11 cellular contexts compared by ENCODE assay signal in genomic region chr14:55802986-55803431, GRCh38.
DNase-seq lines count a peak whose midpoint lies in the region; ATAC-seq and TF ChIP-seq lines count a peak whose summit lies in the region.
"Had no signal": no experiment of that assay in that cellular context is flagged by ENCODE, and none has a peak within 500 bp of the region (broad histone marks: within the 10 kb centered on the region; RNA-seq: fewer than 3 reads in every experiment).

No MANE protein-coding gene starts in this region.

- H3K4me1 Mint-ChIP-seq in activated naive CD4-positive, alpha-beta T cell treated with anti-CD3 and anti-CD28 coated beads for 36 hours (ENCODE audit: low read depth) = peaks cover 37% of the 10 kb centered on the region
- H3K4me1 Mint-ChIP-seq in stimulated activated naive B cell treated with anti-CD40 and anti-IgM and Interleukin-4, amounts not matched to agents 10 μg/mL and 1 μg/mL and 100 μg/mL, for 72 hours = peaks cover 7 to 10% of the 10 kb centered on the region in 2 donors

- DNase-seq in activated naive CD4-positive, alpha-beta T cell treated with anti-CD3 and anti-CD28 coated beads for 36 hours = peak; percentile 35
- no peak for DNase-seq in activated naive CD4-positive, alpha-beta T cell treated with anti-CD3 and anti-CD28 coated beads, Interleukin-2, amount 50 U/mL, for 16 hours
- DNase-seq in RWPE1 (ENCODE audit: low spot score) (peak; percentile 67), erythroblast (lab: John Stamatoyannopoulos, UW) (peak; percentile 8 to 32), NOMO-1 treated with dmso at 0.1 percent for 144 hours (lab: John Stamatoyannopoulos, UW; ENCODE audit: unreplicated experiment) (no peak), globus pallidus (ENCODE audit: low spot score) (no peak)
- DNase-seq in stimulated activated naive B cell treated with anti-CD40 and anti-IgM and Interleukin-4, amounts not matched to agents 10 μg/mL and 1 μg/mL and 100 μg/mL, for 72 hours = no peak
- DNase-seq: activated CD8-positive, alpha-beta memory T cell treated with anti-CD3 and anti-CD28 coated beads for 24 hours; cortex of kidney had no signal

- H3K27ac ChIP-seq in RWPE1 = no peak overlapping the region
- H3K27ac ChIP-seq: parathyroid adenoma had no signal

- H3K9me3 Mint-ChIP-seq in activated naive CD4-positive, alpha-beta T cell treated with anti-CD3 and anti-CD28 coated beads for 36 hours = peaks cover 11% of the 10 kb centered on the region
- peaks cover 0 to 5% of the 10 kb centered on the region in 2 donors for H3K9me3 Mint-ChIP-seq in stimulated activated naive B cell treated with anti-CD40 and anti-IgM and Interleukin-4, amounts not matched to agents 10 μg/mL and 1 μg/mL and 100 μg/mL, for 72 hours

- intact Hi-C loops in activated naive CD4-positive, alpha-beta T cell treated with anti-CD3 and anti-CD28 coated beads for 36 hours (cut with micrococcal nuclease) = loop anchor here (5.0 to 10.0 kb wide), 2 partner anchors 314 to 392 kb away; partner anchors contain the start of gene PELI2

- POLR2A ChIA-PET in RWPE1 (lab: Yijun Ruan, JAX; ENCODE audit: low non-redundant PET) = no interaction called here

- peak overlapping the region; percentile 54 for H3K27ac Mint-ChIP-seq in activated naive CD4-positive, alpha-beta T cell treated with anti-CD3 and anti-CD28 coated beads for 36 hours
- H3K27ac Mint-ChIP-seq in stimulated activated naive B cell treated with anti-CD40 and anti-IgM and Interleukin-4, amounts not matched to agents 10 μg/mL and 1 μg/mL and 100 μg/mL, for 72 hours = no peak overlapping the region

- no peak; the same call in 1 of the 2 replicates for TF ChIP-seq CTCF in RWPE1 (conservative IDR thresholded peaks at IDR 0.05; ENCODE audit: low read depth)

- H3K36me3 Mint-ChIP-seq in activated naive CD4-positive, alpha-beta T cell treated with anti-CD3 and anti-CD28 coated beads for 36 hours (ENCODE audit: low read depth) = peaks cover 6% of the 10 kb centered on the region
- H3K36me3 Mint-ChIP-seq in stimulated activated naive B cell treated with anti-CD40 and anti-IgM and Interleukin-4, amounts not matched to agents 10 μg/mL and 1 μg/mL and 100 μg/mL, for 72 hours = no peaks in the 10 kb centered on the region

- peak; percentile 49 to 62 for ATAC-seq in stimulated activated naive B cell treated with anti-CD40 and anti-IgM and Interleukin-4, amounts not matched to agents 10 μg/mL and 1 μg/mL and 100 μg/mL, for 72 hours (replicated peaks)
- ATAC-seq in GM21737 (IDR thresholded peaks at IDR 0.05; ENCODE audit: unreplicated experiment) = no peak

- CTCF ChIA-PET in activated naive CD4-positive, alpha-beta T cell treated with anti-CD3 and anti-CD28 coated beads for 36 hours (lab: Charles Lee) = no interaction called here
- CTCF ChIA-PET in RWPE1 (lab: Yijun Ruan, JAX) = interaction anchor here (0.7 to 1.8 kb wide), 3 partner anchors 24 to 672 kb away, joined by 3 to 6 read pairs (median 5); no protein-coding TSS in a partner anchor

- H3K27me3 Mint-ChIP-seq in activated naive CD4-positive, alpha-beta T cell treated with anti-CD3 and anti-CD28 coated beads for 36 hours (ENCODE audit: low read depth) = no peaks in the 10 kb centered on the region
- peaks cover 18 to 20% of the 10 kb centered on the region in 2 donors for H3K27me3 Mint-ChIP-seq in stimulated activated naive B cell treated with anti-CD40 and anti-IgM and Interleukin-4, amounts not matched to agents 10 μg/mL and 1 μg/mL and 100 μg/mL, for 72 hours

- no peak for TF ChIP-seq POLR2A in erythroblast (IDR thresholded peaks at IDR 0.05; ENCODE audit: low read length)

- no peak overlapping the region for H3K4me3 Mint-ChIP-seq in activated naive CD4-positive, alpha-beta T cell treated with anti-CD3 and anti-CD28 coated beads for 36 hours
- no peak overlapping the region for H3K4me3 Mint-ChIP-seq in stimulated activated naive B cell treated with anti-CD40 and anti-IgM and Interleukin-4, amounts not matched to agents 10 μg/mL and 1 μg/mL and 100 μg/mL, for 72 hours

Comparison
In these comparisons a context has a peak if more than half of its experiments do, and no peak if none do; other contexts are left out.
1. DNase-seq: peak in activated naive CD4-positive, alpha-beta T cell treated with anti-CD3 and anti-CD28 coated beads for 36 hours (single experiment), RWPE1 (single experiment) and erythroblast (2 of 2); none in activated naive CD4-positive, alpha-beta T cell treated with anti-CD3 and anti-CD28 coated beads, Interleukin-2, amount 50 U/mL, for 16 hours (single experiment), stimulated activated naive B cell treated with anti-CD40 and anti-IgM and Interleukin-4, amounts not matched to agents 10 μg/mL and 1 μg/mL and 100 μg/mL, for 72 hours (single experiment), NOMO-1 treated with dmso at 0.1 percent for 144 hours (single experiment) and globus pallidus (single experiment).